2 cellular contexts compared by ENCODE assay signal in genomic region chr13:112078216-112078615, GRCh38.
TF ChIP-seq lines count a peak whose summit lies in the region.

No MANE protein-coding gene starts in this region.

TF ChIP-seq in GM23338, 12 proteins besides CTCF, POLR2A, EP300 and RAD21 (continued from another document):
- TF ChIP-seq ZNF462 (CRISPR knock-in tag; IDR thresholded peaks at IDR 0.05) = no peak
- no peak for TF ChIP-seq JUNB (IDR thresholded peaks at IDR 0.05; ENCODE audit: unreplicated experiment)

TF ChIP-seq in K562, 482 proteins besides CTCF, POLR2A, EP300 and RAD21 (continued from another document):
- TF ChIP-seq BRD4 (IDR thresholded peaks at IDR 0.05) = no peak
- TF ChIP-seq KLF1 (tag; IDR thresholded peaks at IDR 0.05) = no peak
- no peak for TF ChIP-seq HNRNPL (IDR thresholded peaks at IDR 0.05; ENCODE audit: low read depth, low read length)
- no peak for TF ChIP-seq RBM34 (IDR thresholded peaks at IDR 0.05; ENCODE audit: borderline replicate concordance, insufficient read depth, low read length)
- TF ChIP-seq CBX5 (IDR thresholded peaks at IDR 0.05; ENCODE audit: borderline replicate concordance, low read depth) = no peak
- no peak for TF ChIP-seq RFX7 (CRISPR knock-in tag; IDR thresholded peaks at IDR 0.05)
- TF ChIP-seq BDP1 (IDR thresholded peaks at IDR 0.05; ENCODE audit: insufficient read depth, insufficient read length) = no peak
- no peak for TF ChIP-seq ADNP (tag; IDR thresholded peaks at IDR 0.05)
- no peak for TF ChIP-seq SRF (CRISPR knock-in tag; IDR thresholded peaks at IDR 0.05)
- TF ChIP-seq, protein P1, sequence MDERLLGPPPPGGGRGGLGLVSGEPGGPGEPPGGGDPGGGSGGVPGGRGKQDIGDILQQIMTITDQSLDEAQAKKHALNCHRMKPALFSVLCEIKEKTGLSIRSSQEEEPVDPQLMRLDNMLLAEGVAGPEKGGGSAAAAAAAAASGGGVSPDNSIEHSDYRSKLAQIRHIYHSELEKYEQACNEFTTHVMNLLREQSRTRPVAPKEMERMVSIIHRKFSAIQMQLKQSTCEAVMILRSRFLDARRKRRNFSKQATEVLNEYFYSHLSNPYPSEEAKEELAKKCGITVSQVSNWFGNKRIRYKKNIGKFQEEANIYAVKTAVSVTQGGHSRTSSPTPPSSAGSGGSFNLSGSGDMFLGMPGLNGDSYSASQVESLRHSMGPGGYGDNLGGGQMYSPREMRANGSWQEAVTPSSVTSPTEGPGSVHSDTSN (CRISPR knock-in tag; IDR thresholded peaks at IDR 0.05; ENCODE audit: low read depth) = no peak
- TF ChIP-seq, protein P1 (tag; conservative IDR thresholded peaks at IDR 0.05; ENCODE audit: low read depth) = no peak
